ENCODE assay signal across 18 cellular contexts in genomic region chr14:94992046-94992445, GRCh38.
DNase-seq lines count a peak whose midpoint lies in the region; ATAC-seq and TF ChIP-seq lines count a peak whose summit lies in the region.
"Had no signal": no experiment of that assay in that cellular context is flagged by ENCODE, and none has a peak within 500 bp of the region (broad histone marks: within the 10 kb centered on the region; RNA-seq: fewer than 3 reads in every experiment).

No MANE protein-coding gene starts in this region.

- no peak overlapping the region for H3K4me3 Mint-ChIP-seq in type B pancreatic cell
- H3K4me3 Mint-ChIP-seq: B cell; CD4-positive, CD25-positive, alpha-beta regulatory T cell had no signal

- H3K27ac ChIP-seq in RWPE2 (ENCODE audit: poor library complexity, severe bottlenecking) (peak overlapping the region; percentile 1), foreskin keratinocyte (no peak overlapping the region), Peyer's patch (no peak overlapping the region)

- H3K4me3 ChIP-seq in RWPE2 (ENCODE audit: severe bottlenecking) (no peak overlapping the region), Peyer's patch (no peak overlapping the region)

- in situ Hi-C loops in GM13976 (cut with MboI; ENCODE audit: low sequenced_read_pairs, unreplicated experiment) = no loop called here

- peaks cover 5% of the 10 kb centered on the region for H3K9me3 Mint-ChIP-seq in type B pancreatic cell

- H3K9me3 ChIP-seq in RWPE2 (ENCODE audit: severe bottlenecking) (no peaks in the 10 kb centered on the region), Peyer's patch (no peaks in the 10 kb centered on the region)
- H3K9me3 ChIP-seq: SK-N-SH had no signal

- H3K27me3 ChIP-seq in RWPE2 (ENCODE audit: insufficient read depth, poor library complexity, severe bottlenecking) = peaks cover 3% of the 10 kb centered on the region
- no peaks in the 10 kb centered on the region for H3K27me3 ChIP-seq in foreskin keratinocyte
- H3K27me3 ChIP-seq in Peyer's patch = no peaks in the 10 kb centered on the region

- H3K27me3 Mint-ChIP-seq in type B pancreatic cell = peaks cover 25% of the 10 kb centered on the region

- H3K4me1 Mint-ChIP-seq in type B pancreatic cell (ENCODE audit: unreplicated experiment) = peaks cover 14% of the 10 kb centered on the region
- H3K4me1 Mint-ChIP-seq: B cell; CD4-positive, CD25-positive, alpha-beta regulatory T cell had no signal

- DNase-seq in GM04503 (ENCODE audit: low read depth) (peak; percentile 6), RWPE2 (ENCODE audit: low spot score) (no peak), foreskin keratinocyte (peak; percentile 13 to 18), stromal cell of bone marrow (ENCODE audit: low read depth) (peak; percentile 48), Peyer's patch (no peak), GM13976 (ENCODE audit: low spot score) (no peak), type B pancreatic cell (ENCODE audit: extremely low spot score, unreplicated experiment) (no peak)
- DNase-seq: CD4-positive, CD25-positive, alpha-beta regulatory T cell; EL; HCEC 1CT; KG1; NCI-H1048; NCI-H2081 treated with DMSO at 0.1 percent for 48 hours; NCI-H510A treated with DMSO at 0.1 percent for 48 hours; SHP77; SK-N-SH had no signal

- no peak for TF ChIP-seq CTCF in RWPE2 (IDR thresholded peaks at IDR 0.05; ENCODE audit: poor library complexity, severe bottlenecking)
- no peak for TF ChIP-seq CTCF in foreskin keratinocyte (conservative IDR thresholded peaks at IDR 0.05)
- TF ChIP-seq CTCF in Peyer's patch (IDR thresholded peaks at IDR 0.05) = no peak
- TF ChIP-seq CTCF in GM13976 (IDR thresholded peaks at IDR 0.05; ENCODE audit: borderline replicate concordance, control extremely low read depth, extremely low read depth, insufficient read depth, missing control alignments) = no peak
- no peak for TF ChIP-seq CTCF in type B pancreatic cell (conservative IDR thresholded peaks at IDR 0.05)

- no peaks in the 10 kb centered on the region for H3K36me3 Mint-ChIP-seq in type B pancreatic cell
- H3K36me3 Mint-ChIP-seq: CD4-positive, CD25-positive, alpha-beta regulatory T cell had no signal

- H3K36me3 ChIP-seq in RWPE2 (ENCODE audit: low read depth) (no peaks in the 10 kb centered on the region), Peyer's patch (no peaks in the 10 kb centered on the region)

- no peak for TF ChIP-seq POLR2A in Peyer's patch (IDR thresholded peaks at IDR 0.05)

- H3K27ac Mint-ChIP-seq in type B pancreatic cell = no peak overlapping the region
- H3K27ac Mint-ChIP-seq: B cell had no signal

- H3K4me1 ChIP-seq in RWPE2 (ENCODE audit: insufficient read depth, poor library complexity, severe bottlenecking) = peaks cover 8% of the 10 kb centered on the region
- H3K4me1 ChIP-seq in foreskin keratinocyte = no peaks in the 10 kb centered on the region
- no peaks in the 10 kb centered on the region for H3K4me1 ChIP-seq in Peyer's patch

- peak; percentile 94 for ATAC-seq in RWPE2 (ENCODE audit: low read depth)
- ATAC-seq in foreskin keratinocyte = no peak
- ATAC-seq: HepG2 had no signal

Comparison
In these comparisons a context has a peak if more than half of its experiments do, and no peak if none do; other contexts are left out.
1. DNase-seq: peak in GM04503 (single experiment), foreskin keratinocyte (2 of 2) and stromal cell of bone marrow (single experiment); none in RWPE2 (single experiment), Peyer's patch (0 of 3), GM13976 (single experiment) and type B pancreatic cell (single experiment).